20 cellular contexts compared by ENCODE assay signal in genomic region chrX:42496239-42496638, GRCh38.
DNase-seq lines count a peak whose midpoint lies in the region; ATAC-seq and TF ChIP-seq lines count a peak whose summit lies in the region.
"Had no signal": no experiment of that assay in that cellular context is flagged by ENCODE, and none has a peak within 500 bp of the region (broad histone marks: within the 10 kb centered on the region; RNA-seq: fewer than 3 reads in every experiment).

No MANE protein-coding gene starts in this region.

- ATAC-seq in T-cell (replicated peaks in 1 of 4) (no peak), gastroesophageal sphincter (no peak)
- ATAC-seq: HCT116, T-helper 17 cell had no signal

- TF ChIP-seq POLR2A in gastroesophageal sphincter (IDR thresholded peaks at IDR 0.05), result no peak

- no peak for TF ChIP-seq RAD21 in Ishikawa (IDR thresholded peaks at IDR 0.05; ENCODE audit: low read depth)

- no peaks in the 10 kb centered on the region for H3K27me3 ChIP-seq in gastroesophageal sphincter

- H3K36me3 ChIP-seq in gastroesophageal sphincter, result no peaks in the 10 kb centered on the region
- H3K36me3 ChIP-seq: BLaER1 had no signal

- H3K36me3 Mint-ChIP-seq in T-cell, result no peaks in the 10 kb centered on the region
- no peaks in the 10 kb centered on the region for H3K36me3 Mint-ChIP-seq in activated CD4-positive, alpha-beta memory T cell treated with anti-CD3 and anti-CD28 coated beads, Interleukin-2, amount 10 ng/mL, durations not matched to agents 7 days and 5 days (ENCODE audit: low read depth)
- H3K36me3 Mint-ChIP-seq: CD4-positive, CD25-positive, alpha-beta regulatory T cell had no signal

- no peak overlapping the region for H3K27ac Mint-ChIP-seq in T-cell
- no peak overlapping the region for H3K27ac Mint-ChIP-seq in activated CD4-positive, alpha-beta memory T cell treated with anti-CD3 and anti-CD28 coated beads, Interleukin-2, amount 10 ng/mL, durations not matched to agents 7 days and 5 days
- H3K27ac Mint-ChIP-seq: T-helper 17 cell had no signal

- peak; percentile 70 for TF ChIP-seq EP300 in Ishikawa (IDR thresholded peaks at IDR 0.05; ENCODE audit: borderline replicate concordance)
- TF ChIP-seq EP300 in gastroesophageal sphincter (IDR thresholded peaks at IDR 0.05), result no peak

- CTCF ChIA-PET in T-cell (lab: Charles Lee), result no interaction called here
- CTCF ChIA-PET in activated CD4-positive, alpha-beta memory T cell treated with anti-CD3 and anti-CD28 coated beads, Interleukin-2, amount 10 ng/mL, durations not matched to agents 7 days and 5 days (lab: Charles Lee), result no interaction called here

- H3K9me3 Mint-ChIP-seq in T-cell, result no peaks in the 10 kb centered on the region
- H3K9me3 Mint-ChIP-seq in activated CD4-positive, alpha-beta memory T cell treated with anti-CD3 and anti-CD28 coated beads, Interleukin-2, amount 10 ng/mL, durations not matched to agents 7 days and 5 days, result no peaks in the 10 kb centered on the region

- H3K4me1 Mint-ChIP-seq in T-cell, result peaks cover 0 to 12% (median 12%) of the 10 kb centered on the region in 3 donors
- H3K4me1 Mint-ChIP-seq in activated CD4-positive, alpha-beta memory T cell treated with anti-CD3 and anti-CD28 coated beads, Interleukin-2, amount 10 ng/mL, durations not matched to agents 7 days and 5 days, result no peaks in the 10 kb centered on the region

- peaks cover 0 to 7% of the 10 kb centered on the region in 2 donors for H3K27me3 Mint-ChIP-seq in T-cell
- H3K27me3 Mint-ChIP-seq in activated CD4-positive, alpha-beta memory T cell treated with anti-CD3 and anti-CD28 coated beads, Interleukin-2, amount 10 ng/mL, durations not matched to agents 7 days and 5 days, result no peaks in the 10 kb centered on the region
- H3K27me3 Mint-ChIP-seq: CD4-positive, CD25-positive, alpha-beta regulatory T cell; T-helper 17 cell had no signal

- POLR2A ChIA-PET in T-cell (lab: Charles Lee), result no interaction called here
- POLR2A ChIA-PET in activated CD4-positive, alpha-beta memory T cell treated with anti-CD3 and anti-CD28 coated beads, Interleukin-2, amount 10 ng/mL, durations not matched to agents 7 days and 5 days (lab: Charles Lee), result no interaction called here

- peak; percentile 0 to 28 for DNase-seq in NCI-H2081 (lab: John Stamatoyannopoulos, UW)
- DNase-seq in NCI-H2081 treated with DMSO at 0.1 percent for 48 hours (lab: John Stamatoyannopoulos, UW), result no peak
- peak; percentile 28 for DNase-seq in NCI-H446 treated with DMSO at 0.1 percent for 48 hours (lab: John Stamatoyannopoulos, UW)
- peak; percentile 51 for DNase-seq in kidney tubule cell (ENCODE audit: low spot score)
- no peak for DNase-seq in T-cell
- DNase-seq in activated CD4-positive, alpha-beta memory T cell treated with anti-CD3 and anti-CD28 coated beads, Interleukin-2, amount 10 ng/mL, durations not matched to agents 7 days and 5 days, result no peak
- DNase-seq: CD4-positive, CD25-positive, alpha-beta regulatory T cell; Karpas-422; NCI-H1092 treated with DMSO at 0.1 percent for 48 hours; NCI-H146; NCI-H1930; NCI-H2171; NCI-H526 treated with DMSO at 0.1 percent for 48 hours; SK-N-SH; SW 1271; T-helper 17 cell had no signal

- no peak overlapping the region for H3K4me3 Mint-ChIP-seq in T-cell
- no peak overlapping the region for H3K4me3 Mint-ChIP-seq in activated CD4-positive, alpha-beta memory T cell treated with anti-CD3 and anti-CD28 coated beads, Interleukin-2, amount 10 ng/mL, durations not matched to agents 7 days and 5 days
- H3K4me3 Mint-ChIP-seq: CD4-positive, CD25-positive, alpha-beta regulatory T cell; T-helper 17 cell had no signal

- H3K9me3 ChIP-seq in gastroesophageal sphincter, result no peaks in the 10 kb centered on the region
- H3K9me3 ChIP-seq: BLaER1, SK-N-SH had no signal

- no peak for TF ChIP-seq CTCF in gastroesophageal sphincter (IDR thresholded peaks at IDR 0.05)

- H3K27ac ChIP-seq in gastroesophageal sphincter, result no peak overlapping the region
- H3K27ac ChIP-seq: BLaER1 had no signal

- no peak overlapping the region for H3K4me3 ChIP-seq in gastroesophageal sphincter
- H3K4me3 ChIP-seq: BLaER1 had no signal

- no peaks in the 10 kb centered on the region for H3K4me1 ChIP-seq in gastroesophageal sphincter
- H3K4me1 ChIP-seq: BLaER1 had no signal

TF ChIP-seq in Ishikawa, 13 proteins besides CTCF, POLR2A, EP300 and RAD21:
- no peak for TF ChIP-seq TAF1 (IDR thresholded peaks at IDR 0.05; ENCODE audit: low read depth)
- no peak for TF ChIP-seq CEBPB (IDR thresholded peaks at IDR 0.05)
- TF ChIP-seq REST (IDR thresholded peaks at IDR 0.05; ENCODE audit: low read depth), result no peak
- TF ChIP-seq TCF12 (IDR thresholded peaks at IDR 0.05; ENCODE audit: low read depth), result peak; percentile 54
- no peak for TF ChIP-seq ZBTB7A (IDR thresholded peaks at IDR 0.05; ENCODE audit: low read depth)
- no peak for TF ChIP-seq YY1 (IDR thresholded peaks at IDR 0.05; ENCODE audit: low read depth)
- no peak for TF ChIP-seq EGR1 (IDR thresholded peaks at IDR 0.05)
- no peak for TF ChIP-seq TEAD4 (IDR thresholded peaks at IDR 0.05)
- TF ChIP-seq NFIC (IDR thresholded peaks at IDR 0.05), result peak; percentile 87

Comparison
In these comparisons a context has a peak if more than half of its experiments do, and no peak if none do; other contexts are left out.
1. DNase-seq: peak in NCI-H2081 (2 of 2), NCI-H446 treated with DMSO at 0.1 percent for 48 hours (single experiment) and kidney tubule cell (single experiment); none in NCI-H2081 treated with DMSO at 0.1 percent for 48 hours (single experiment), T-cell (0 of 34) and activated CD4-positive, alpha-beta memory T cell treated with anti-CD3 and anti-CD28 coated beads, Interleukin-2, amount 10 ng/mL, durations not matched to agents 7 days and 5 days (single experiment).